In genomic region chr1:234618726-234619049, GRCh38 we compare ENCODE assay signal across 1 cellular context.
TF ChIP-seq lines count a peak whose summit lies in the region.

No MANE protein-coding gene starts in this region.

TF ChIP-seq in GM23338, 12 proteins besides CTCF, POLR2A, EP300 and RAD21 (continued from another document):
- TF ChIP-seq ZNF462 (CRISPR knock-in tag; IDR thresholded peaks at IDR 0.05) (no peak), POLR2AphosphoS5 (IDR thresholded peaks at IDR 0.05; ENCODE audit: low read depth) (no peak), STAT1 (IDR thresholded peaks at IDR 0.05; ENCODE audit: unreplicated experiment) (no peak)
